ENCODE assay signal across 18 cellular contexts in genomic region chr17:32930512-32930911, GRCh38. TPM values are rescaled to one million over a fixed set of nuclear protein-coding genes. Genes with fewer than 3 reads are reported as not detected.
"Had no signal": no experiment of that assay in that cellular context is flagged by ENCODE, and none has a peak within 500 bp of the region (broad histone marks: within the 10 kb centered on the region; RNA-seq: fewer than 3 reads in every experiment).

No MANE protein-coding gene starts in this region.

- H3K4me3 ChIP-seq: colonic mucosa, lower lobe of right lung, ovary, thoracic aorta, transverse colon had no signal

- ATAC-seq: left ventricle myocardium superior; lower lobe of right lung; naive thymus-derived CD8-positive, alpha-beta T cell; sciatic nerve; stimulated activated memory B cell treated with anti-CD40 and anti-IgM and Interleukin-4, amounts not matched to agents 10 μg/mL and 1 μg/mL and 100 μg/mL, for 72 hours; stimulated activated naive CD8-positive, alpha-beta T cell treated with anti-CD3 and anti-CD28 coated beads, Interleukin-15, Interleukin-2, amounts not matched to agents 100 U/mL and 50 U/mL, for 24 hours had no signal

- H3K27ac ChIP-seq: colonic mucosa, lower lobe of right lung, ovary, thoracic aorta, transverse colon, vagina had no signal

- H3K27me3 ChIP-seq: colonic mucosa, ovary, transverse colon, vagina had no signal

- FAIRE-seq: frontal cortex, keratinocyte had no signal

- DNase-seq: colonic mucosa; effector memory CD4-positive, alpha-beta T cell; left ventricle myocardium superior; lower lobe of right lung; naive thymus-derived CD8-positive, alpha-beta T cell; nephron progenitor cell; occipital lobe; ovary; retina; stimulated activated CD4-positive, alpha-beta T cell treated with anti-CD3 and anti-CD28 coated beads, Interleukin-4, amount 100 ng/mL, for 4 hours; stimulated activated naive CD8-positive, alpha-beta T cell treated with anti-CD3 and anti-CD28 coated beads, Interleukin-15, Interleukin-2, amounts not matched to agents 100 U/mL and 50 U/mL, for 24 hours; transverse colon had no signal

- H3K4me1 ChIP-seq: colonic mucosa had no signal

- H3K9me3 ChIP-seq: colonic mucosa, lower lobe of right lung, ovary, thoracic aorta, transverse colon, vagina had no signal

- H3K36me3 ChIP-seq: colonic mucosa, ovary, transverse colon had no signal

RNA-seq across cellular contexts. Expression of gene TMEM98, which starts 2.6 kb away (rescaled TPM):
- total RNA-seq: naive thymus-derived CD8-positive, alpha-beta T cell had no signal
- polyA plus RNA-seq: naive thymus-derived CD8-positive, alpha-beta T cell had no signal
